8 cellular contexts compared by ENCODE assay signal in the genomic region with DNA sequence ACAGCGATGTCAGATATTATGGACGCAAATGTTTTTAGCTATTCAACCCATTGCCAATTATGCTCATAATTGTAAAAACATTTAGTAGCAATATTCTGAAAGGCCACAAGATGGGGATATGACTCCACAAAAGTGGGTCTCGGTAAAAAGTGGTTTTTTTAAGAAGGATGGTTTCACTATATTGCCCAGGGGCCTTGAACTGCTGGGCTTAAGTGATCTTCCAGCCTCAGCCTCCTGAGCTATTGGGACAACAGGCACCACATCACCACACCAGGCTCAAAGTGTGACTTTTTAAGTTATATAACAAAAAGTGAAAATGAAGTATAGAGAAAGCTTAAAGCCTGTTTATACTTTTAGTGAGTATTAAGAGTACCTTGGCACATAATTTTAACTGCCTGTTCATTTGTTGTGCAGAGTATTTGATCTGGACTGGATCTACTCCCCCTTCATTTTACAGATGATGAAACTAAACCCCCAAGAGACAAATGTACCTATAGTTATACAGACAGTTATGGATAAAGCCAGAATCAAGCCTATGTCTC. TPM values are rescaled to one million over a fixed set of nuclear protein-coding genes. Genes with fewer than 3 reads are reported as not detected.
A peak's percentile ranks its signal among the peaks of the same experiment; 100 is the strongest.
DNase-seq lines count a peak whose midpoint lies in the region; ATAC-seq and TF ChIP-seq lines count a peak whose summit lies in the region.

No MANE protein-coding gene starts in this region.

- H3K9me3 Mint-ChIP-seq in activated CD8-positive, alpha-beta T cell treated with anti-CD3 and anti-CD28 coated beads for 36 hours: no peaks in the 10 kb centered on the region
- no peaks in the 10 kb centered on the region for H3K9me3 Mint-ChIP-seq in osteocyte (ENCODE audit: unreplicated experiment)

- DNase-seq in AG20443 (ENCODE audit: low spot score) (peak; percentile 51), NCI-H2171 (lab: John Stamatoyannopoulos, UW) (peak; percentile 52), foreskin fibroblast (peak; percentile 45 to 79), osteocyte (ENCODE audit: extremely low spot score, unreplicated experiment) (no peak), activated gamma-delta T cell treated with Interleukin-2 at 50 U/mL for 16 hours (no peak)
- DNase-seq in activated CD8-positive, alpha-beta T cell treated with anti-CD3 and anti-CD28 coated beads for 36 hours: peak; percentile 8

- peak; percentile 78 for ATAC-seq in HG02981 (IDR thresholded peaks at IDR 0.05; ENCODE audit: unreplicated experiment)
- ATAC-seq in activated CD8-positive, alpha-beta T cell treated with anti-CD3 and anti-CD28 coated beads for 36 hours: peak; percentile 87

- no peaks in the 10 kb centered on the region for H3K27me3 Mint-ChIP-seq in activated CD8-positive, alpha-beta T cell treated with anti-CD3 and anti-CD28 coated beads for 36 hours
- H3K27me3 Mint-ChIP-seq in osteocyte (ENCODE audit: unreplicated experiment): no peaks in the 10 kb centered on the region

- peak overlapping the region; percentile 82 for H3K27ac Mint-ChIP-seq in activated CD8-positive, alpha-beta T cell treated with anti-CD3 and anti-CD28 coated beads for 36 hours
- H3K27ac Mint-ChIP-seq in osteocyte (ENCODE audit: unreplicated experiment): peak overlapping the region; percentile 69

- peaks cover 16% of the 10 kb centered on the region for H3K36me3 Mint-ChIP-seq in activated CD8-positive, alpha-beta T cell treated with anti-CD3 and anti-CD28 coated beads for 36 hours (ENCODE audit: low read depth)
- H3K36me3 Mint-ChIP-seq in osteocyte (ENCODE audit: unreplicated experiment): peaks cover 3% of the 10 kb centered on the region

- intact Hi-C loops in activated CD8-positive, alpha-beta T cell treated with anti-CD3 and anti-CD28 coated beads for 36 hours (cut with micrococcal nuclease): loop anchor here (5.0 kb wide), 2 partner anchors 101 to 176 kb away; partner anchors contain the start of gene GRAMD1C

- no peak overlapping the region for H3K4me3 Mint-ChIP-seq in activated CD8-positive, alpha-beta T cell treated with anti-CD3 and anti-CD28 coated beads for 36 hours
- no peak overlapping the region for H3K4me3 Mint-ChIP-seq in osteocyte (ENCODE audit: unreplicated experiment)

- no peak overlapping the region for H3K4me3 ChIP-seq in foreskin fibroblast (ENCODE audit: low read depth in 1 of 2, low read length in 2 of 2)

- POLR2A ChIA-PET in activated CD8-positive, alpha-beta T cell treated with anti-CD3 and anti-CD28 coated beads for 36 hours (lab: Charles Lee): interaction anchor here (1.2 to 3.9 kb wide), 2 partner anchors 9 kb away, joined by 4 to 26 read pairs; partner anchors contain the start of genes ATP6V1A and NAA50

- CTCF ChIA-PET in activated CD8-positive, alpha-beta T cell treated with anti-CD3 and anti-CD28 coated beads for 36 hours (lab: Charles Lee): interaction anchor here (0.6 to 3.4 kb wide), 41 partner anchors 9 to 319 kb away, joined by 3 to 44 read pairs (median 5); partner anchors contain the start of genes ATP6V1A, CCDC191, GRAMD1C and NAA50

- TF ChIP-seq CTCF in GM12873 (IDR thresholded peaks at IDR 0.05; ENCODE audit: insufficient read depth, low read depth, low read length, missing control alignments) (peak; percentile 57), foreskin fibroblast (IDR thresholded peaks at IDR 0.05; ENCODE audit: low read depth, low read length) (peak; percentile 45), osteocyte (IDR thresholded peaks at IDR 0.05) (peak; percentile 76)
- peak; percentile 63 for TF ChIP-seq CTCF in activated CD8-positive, alpha-beta T cell treated with anti-CD3 and anti-CD28 coated beads for 36 hours (IDR thresholded peaks at IDR 0.05)

- peaks cover 62% of the 10 kb centered on the region for H3K4me1 Mint-ChIP-seq in activated CD8-positive, alpha-beta T cell treated with anti-CD3 and anti-CD28 coated beads for 36 hours (ENCODE audit: low read depth)
- peaks cover 12% of the 10 kb centered on the region for H3K4me1 Mint-ChIP-seq in osteocyte (ENCODE audit: unreplicated experiment)

RNA-seq across cellular contexts. Expression of gene NAA50, which starts 9.4 kb away (rescaled TPM):
- 100 to 1,000 TPM; 117 to 118 TPM for total RNA-seq in activated CD8-positive, alpha-beta T cell treated with anti-CD3 and anti-CD28 coated beads for 36 hours
- total RNA-seq in osteocyte: 82.8 and 83.1 TPM in 2 replicates

RNA-seq across cellular contexts. Expression of gene ATP6V1A, which starts 10.2 kb away (rescaled TPM):
- total RNA-seq in activated CD8-positive, alpha-beta T cell treated with anti-CD3 and anti-CD28 coated beads for 36 hours: 10 to 100 TPM; 36.7 to 40.7 TPM
- 73.7 and 84.7 TPM in 2 replicates for total RNA-seq in osteocyte

RNA-seq across cellular contexts. Expression of gene USF3, which starts 40.2 kb away (rescaled TPM):
- 10 to 100 TPM; 11.3 to 11.9 TPM for total RNA-seq in activated CD8-positive, alpha-beta T cell treated with anti-CD3 and anti-CD28 coated beads for 36 hours
- total RNA-seq in osteocyte: 12.0 and 12.6 TPM in 2 replicates

Comparison
In these comparisons a context has a peak if more than half of its experiments do, and no peak if none do; other contexts are left out.
1. DNase-seq: peak in AG20443 (single experiment), NCI-H2171 (single experiment), activated CD8-positive, alpha-beta T cell treated with anti-CD3 and anti-CD28 coated beads for 36 hours (single experiment) and foreskin fibroblast (2 of 2); none in osteocyte (single experiment) and activated gamma-delta T cell treated with Interleukin-2 at 50 U/mL for 16 hours (single experiment).
2. Peak in every context shown above with its lines, with median percentiles within 50 percentile points of each other: CTCF ChIP-seq.